Comparison of ENCODE assay signal across 1 cellular context in genomic region chr6:3403244-3404154, GRCh38.
TF ChIP-seq lines count a peak whose summit lies in the region.

No MANE protein-coding gene starts in this region.

TF ChIP-seq in HepG2, 621 proteins besides CTCF, POLR2A, EP300 and RAD21 (continued from another document):
- peak; percentile 79; the same call in 1 of the 2 replicates for TF ChIP-seq MYPOP (CRISPR knock-in tag; IDR thresholded peaks at IDR 0.05)
- TF ChIP-seq MAFK (conservative IDR thresholded peaks at IDR 0.05 in 1 of 2, IDR thresholded peaks at IDR 0.05 in 1 of 2; ENCODE audit: low read length in 2 of 2) = peak; percentile 39 to 52; a peak in 2 of 4 replicates
- peak; percentile 98 for TF ChIP-seq SIX1 (CRISPR knock-in tag; IDR thresholded peaks at IDR 0.05; ENCODE audit: borderline replicate concordance)
- no peak for TF ChIP-seq CBX2 (IDR thresholded peaks at IDR 0.05; ENCODE audit: low read depth, low read length)
- TF ChIP-seq CBX2 (CRISPR knock-in tag; IDR thresholded peaks at IDR 0.05; ENCODE audit: low read depth) = no peak
- TF ChIP-seq EED (CRISPR knock-in tag; IDR thresholded peaks at IDR 0.05) = no peak
- peak; percentile 99 for TF ChIP-seq HOMEZ (CRISPR knock-in tag; IDR thresholded peaks at IDR 0.05; ENCODE audit: low read depth)
- TF ChIP-seq XRCC5 (optimal IDR thresholded peaks at IDR 0.05; ENCODE audit: low read length) = peak; percentile 92
- no peak; the same call in 1 of the 2 replicates for TF ChIP-seq ZNF552 (CRISPR knock-in tag; IDR thresholded peaks at IDR 0.05; ENCODE audit: borderline replicate concordance)
- TF ChIP-seq ZNF589 (CRISPR knock-in tag; conservative IDR thresholded peaks at IDR 0.05) = no peak
- TF ChIP-seq ZNF800 (CRISPR knock-in tag; IDR thresholded peaks at IDR 0.05) = no peak; the same call in 1 of the 2 replicates
- no peak for TF ChIP-seq ZNF30 (CRISPR knock-in tag; IDR thresholded peaks at IDR 0.05)
- TF ChIP-seq THYN1 (CRISPR knock-in tag; IDR thresholded peaks at IDR 0.05; ENCODE audit: borderline replicate concordance, low read depth) = no peak
- no peak for TF ChIP-seq ZNF407 (CRISPR knock-in tag; IDR thresholded peaks at IDR 0.05; ENCODE audit: not compliant biosample characterization)
- peak; percentile 87; the same call in 1 of the 2 replicates for TF ChIP-seq ZNF33A (CRISPR knock-in tag; IDR thresholded peaks at IDR 0.05; ENCODE audit: borderline replicate concordance)
- 0 out of 2 replicates have a peak, but pooled peaks have one; percentile 1 for TF ChIP-seq SRF (IDR thresholded peaks at IDR 0.05; ENCODE audit: low read depth, low read length)
- TF ChIP-seq MATR3 (CRISPR knock-in tag; IDR thresholded peaks at IDR 0.05) = no peak
- no peak for TF ChIP-seq ZNF576 (CRISPR knock-in tag; IDR thresholded peaks at IDR 0.05)
- peak; percentile 56; the same call in 1 of the 2 replicates for TF ChIP-seq ZKSCAN1 (IDR thresholded peaks at IDR 0.05; ENCODE audit: low read length)
- peak; percentile 91 for TF ChIP-seq KAT8 (CRISPR knock-in tag; IDR thresholded peaks at IDR 0.05)
- peak; percentile 44; the same call in 1 of the 2 replicates for TF ChIP-seq NFYC (CRISPR knock-in tag; IDR thresholded peaks at IDR 0.05)
- 0 out of 2 replicates have a peak, but pooled peaks have one; percentile 86 for TF ChIP-seq SNAI1 (CRISPR knock-in tag; IDR thresholded peaks at IDR 0.05; ENCODE audit: borderline replicate concordance)
- 0 out of 2 replicates have a peak, but pooled peaks have one; percentile 33 for TF ChIP-seq ZC3H13 (CRISPR knock-in tag; IDR thresholded peaks at IDR 0.05)
- no peak for TF ChIP-seq ZNF780A (CRISPR knock-in tag; IDR thresholded peaks at IDR 0.05)
- peak; percentile 96 for TF ChIP-seq ZNF772 (CRISPR knock-in tag; IDR thresholded peaks at IDR 0.05)
- peak; percentile 93 for TF ChIP-seq SKIL (CRISPR knock-in tag; IDR thresholded peaks at IDR 0.05; ENCODE audit: borderline replicate concordance)
- TF ChIP-seq ZNF704 (CRISPR knock-in tag; IDR thresholded peaks at IDR 0.05; ENCODE audit: borderline replicate concordance) = no peak
- TF ChIP-seq MYC (CRISPR knock-in tag; IDR thresholded peaks at IDR 0.05; ENCODE audit: borderline replicate concordance) = peak; percentile 92
- no peak for TF ChIP-seq ZNF549 (CRISPR knock-in tag; IDR thresholded peaks at IDR 0.05)
- peak; percentile 86 for TF ChIP-seq NKX3-1 (CRISPR knock-in tag; IDR thresholded peaks at IDR 0.05)
- TF ChIP-seq REST (IDR thresholded peaks at IDR 0.05; ENCODE audit: borderline replicate concordance in 1 of 2, low read depth in 1 of 2, low read length in 2 of 2) = peak in 1 of 2 experiments; percentile 77; a peak in 2 of 4 replicates
- TF ChIP-seq ZNF501 (CRISPR knock-in tag; IDR thresholded peaks at IDR 0.05) = peak; percentile 79
